ENCODE assay signal across 19 cellular contexts in genomic region chr11:106520146-106520912, GRCh38.
DNase-seq lines count a peak whose midpoint lies in the region; ATAC-seq and TF ChIP-seq lines count a peak whose summit lies in the region.
"Had no signal": no experiment of that assay in that cellular context is flagged by ENCODE, and none has a peak within 500 bp of the region (broad histone marks: within the 10 kb centered on the region; RNA-seq: fewer than 3 reads in every experiment).

No MANE protein-coding gene starts in this region.

- H3K9me3 ChIP-seq in mammary epithelial cell (replicated peaks; ENCODE audit: insufficient read depth, low read length) = no peaks in the 10 kb centered on the region
- H3K9me3 ChIP-seq in adipocyte (ENCODE audit: control insufficient read depth, low read length) = no peaks in the 10 kb centered on the region
- H3K9me3 ChIP-seq: BLaER1 had no signal

- H3K9ac ChIP-seq in mammary epithelial cell (ENCODE audit: insufficient read depth, low read length) (no peak overlapping the region), adipocyte (ENCODE audit: low read length) (no peak overlapping the region)
- H3K9ac ChIP-seq: BLaER1 had no signal

- H4K20me1 ChIP-seq in mammary epithelial cell (ENCODE audit: insufficient read depth, low read length) = no peaks in the 10 kb centered on the region
- H4K20me1 ChIP-seq: BLaER1 had no signal

- BruUV-seq in mammary epithelial cell (replicated peaks; lab: Mats Ljungman, UMichigan) (no TSS peak), MCF 10A (replicated peaks; lab: Mats Ljungman, UMichigan) (no TSS peak)

- in situ Hi-C loops in mammary epithelial cell (cut with MboI; ENCODE audit: low sequenced_read_pairs in 2 of 2) (no loop called here), ACHN (cut with HindIII; ENCODE audit: low pct_ligation_motif_present, low pct_unique_long_range_greater_than_20kb, low sequenced_read_pairs) (no loop called here)

- H3K4me1 ChIP-seq in mammary epithelial cell (ENCODE audit: insufficient read depth, low read length) = no peaks in the 10 kb centered on the region
- H3K4me1 ChIP-seq in adipocyte (ENCODE audit: control insufficient read depth, insufficient read depth, low read length) = no peaks in the 10 kb centered on the region
- H3K4me1 ChIP-seq: BLaER1 had no signal

- no peaks in the 10 kb centered on the region for H3K36me3 ChIP-seq in mammary epithelial cell (ENCODE audit: insufficient read depth, low read length)
- H3K36me3 ChIP-seq in adipocyte (ENCODE audit: control insufficient read depth, insufficient read depth, low read length, severe bottlenecking) = no peaks in the 10 kb centered on the region
- H3K36me3 ChIP-seq: BLaER1 had no signal

- ATAC-seq in GM19023 (IDR thresholded peaks at IDR 0.05; ENCODE audit: unreplicated experiment) (no peak), HG03354 (IDR thresholded peaks at IDR 0.05; ENCODE audit: poor library complexity, severe bottlenecking, unreplicated experiment) (no peak)

- intact Hi-C loops in mammary epithelial cell (cut with micrococcal nuclease) (no loop called here), MCF 10A (cut with micrococcal nuclease) (no loop called here)

- no peaks in the 10 kb centered on the region for H3K79me2 ChIP-seq in mammary epithelial cell (ENCODE audit: insufficient read depth, low read length)

- no peaks in the 10 kb centered on the region for H3K9me3 Mint-ChIP-seq in MCF 10A (ENCODE audit: unreplicated experiment)

- peak; percentile 2 for DNase-seq in mammary epithelial cell
- no peak for DNase-seq in MCF 10A (ENCODE audit: unreplicated experiment)
- DNase-seq in adipocyte (ENCODE audit: low read depth) = peak; percentile 5
- peak; percentile 38 for DNase-seq in myocyte (ENCODE audit: low read depth)
- DNase-seq in ACHN = no peak
- DNase-seq: CD4-positive, CD25-positive, alpha-beta regulatory T cell; DMS153; GOT3; HCEC 1CT; NCI-H1092 treated with DMSO at 0.1 percent for 48 hours; NCI-H1436; NCI-H187; NCI-H2171 treated with DMSO at 0.1 percent for 48 hours; NCI-H345; NCI-H748 treated with DMSO at 0.1 percent for 48 hours had no signal

- H2AFZ ChIP-seq in mammary epithelial cell (ENCODE audit: low read depth, low read length) = no peak overlapping the region

- H3K4me1 Mint-ChIP-seq in MCF 10A (ENCODE audit: insufficient read depth, unreplicated experiment) = no peaks in the 10 kb centered on the region
- H3K4me1 Mint-ChIP-seq: CD4-positive, CD25-positive, alpha-beta regulatory T cell had no signal

- WGBS in mammary epithelial cell (ENCODE audit: low coverage, missing lambda C conversion rate) = 53% methylated on average over 6 of the region's 6 CpGs

- H3K36me3 Mint-ChIP-seq in MCF 10A (ENCODE audit: insufficient read depth, unreplicated experiment) = no peaks in the 10 kb centered on the region
- H3K36me3 Mint-ChIP-seq: CD4-positive, CD25-positive, alpha-beta regulatory T cell had no signal

- no peak overlapping the region for H3K27ac ChIP-seq in mammary epithelial cell (ENCODE audit: insufficient read depth, low read depth, low read length)
- H3K27ac ChIP-seq: 22Rv1, BLaER1 had no signal

- no peak for TF ChIP-seq CTCF in mammary epithelial cell (conservative IDR thresholded peaks at IDR 0.05 in 1 of 2, IDR thresholded peaks at IDR 0.05 in 1 of 2; ENCODE audit: extremely low read depth in 1 of 2, insufficient read depth in 1 of 2, low read depth in 1 of 2, low read length in 2 of 2)
- TF ChIP-seq CTCF in MCF 10A (IDR thresholded peaks at IDR 0.05; ENCODE audit: unreplicated experiment) = no peak

- dilution Hi-C loops in mammary epithelial cell (cut with HindIII; ENCODE audit: low sequenced_read_pairs) = no loop called here

- H3K27me3 ChIP-seq in mammary epithelial cell (ENCODE audit: insufficient read depth, low read length) = peaks cover 3% of the 10 kb centered on the region
- H3K27me3 ChIP-seq in adipocyte (replicated peaks; ENCODE audit: control insufficient read depth, insufficient read depth, low read length) = no peaks in the 10 kb centered on the region
- H3K27me3 ChIP-seq: BLaER1 had no signal

- H3K27me3 Mint-ChIP-seq in MCF 10A (ENCODE audit: insufficient read depth, unreplicated experiment) = no peaks in the 10 kb centered on the region
- H3K27me3 Mint-ChIP-seq: CD4-positive, CD25-positive, alpha-beta regulatory T cell had no signal

- CTCF ChIA-PET in mammary epithelial cell (lab: Charles Lee; ENCODE audit: low non-redundant PET) (interaction anchor here (0.6 kb wide), 1 partner anchor 201 kb away, joined by 12 read pairs; no protein-coding TSS in a partner anchor), MCF 10A (lab: Yijun Ruan, JAX) (no interaction called here)

- H3K27ac Mint-ChIP-seq in MCF 10A (ENCODE audit: low read depth, unreplicated experiment) = no peak overlapping the region
- H3K27ac Mint-ChIP-seq: CD4-positive, CD25-positive, alpha-beta regulatory T cell had no signal

- H3K4me2 ChIP-seq in mammary epithelial cell (ENCODE audit: insufficient read depth, low read depth, low read length) = no peak overlapping the region
- H3K4me2 ChIP-seq: BLaER1 had no signal

- no peak overlapping the region for H3K4me3 Mint-ChIP-seq in MCF 10A (ENCODE audit: unreplicated experiment)
- H3K4me3 Mint-ChIP-seq: CD4-positive, CD25-positive, alpha-beta regulatory T cell had no signal

- H3K4me3 ChIP-seq in mammary epithelial cell (replicated peaks in 1 of 3; ENCODE audit: insufficient read depth in 1 of 3, low read depth in 2 of 3, low read length in 3 of 3) (no peak overlapping the region), adipocyte (ENCODE audit: low read length) (no peak overlapping the region)
- H3K4me3 ChIP-seq: BLaER1 had no signal

- POLR2A ChIA-PET in MCF 10A (lab: Yijun Ruan, JAX) = interaction anchor here (0.6 to 0.8 kb wide), 2 partner anchors 10 to 119 kb away, joined by 3 to 4 read pairs; no protein-coding TSS in a partner anchor

Comparison
In these comparisons a context has a peak if more than half of its experiments do, and no peak if none do; other contexts are left out.
1. DNase-seq: peak in mammary epithelial cell (single experiment), adipocyte (single experiment) and myocyte (single experiment); none in MCF 10A (single experiment) and ACHN (single experiment).